In genomic region chr7:23768022-23768421, GRCh38 we compare ENCODE assay signal across 5 cellular contexts. TPM values are rescaled to one million over a fixed set of nuclear protein-coding genes. Genes with fewer than 3 reads are reported as not detected.
"Had no signal": no experiment of that assay in that cellular context is flagged by ENCODE, and none has a peak within 500 bp of the region (broad histone marks: within the 10 kb centered on the region; RNA-seq: fewer than 3 reads in every experiment).

No MANE protein-coding gene starts in this region.

- H3K27ac ChIP-seq: HL-60 had no signal

- H3K4me3 ChIP-seq: K562 had no signal

- DNase-seq: IMR-90 had no signal

- ATAC-seq: HepG2 had no signal

RNA-seq across cellular contexts. Expression of gene STK31, which starts 58.0 kb away (rescaled TPM):
- total RNA-seq: HepG2, IMR-90 had no signal
- polyA plus RNA-seq: HepG2, IgD-negative memory B cell, IMR-90 had no signal
